8 cellular contexts compared by ENCODE assay signal in genomic region chrX:7132335-7133035, GRCh38. TPM values are rescaled to one million over a fixed set of nuclear protein-coding genes. Genes with fewer than 3 reads are reported as not detected.
DNase-seq lines count a peak whose midpoint lies in the region; ATAC-seq and TF ChIP-seq lines count a peak whose summit lies in the region.

No MANE protein-coding gene starts in this region.

- H3K14ac ChIP-seq in neuronal stem cell (ENCODE audit: low read length): no peak overlapping the region

- peak; percentile 51 for TF ChIP-seq CTCF in WI38 (IDR thresholded peaks at IDR 0.05; ENCODE audit: low read depth, low read length)

- peak overlapping the region; percentile 62 for H3K27ac ChIP-seq in KOPT-K1 (ENCODE audit: low read depth, low read length, poor library complexity, severe bottlenecking)
- no peak overlapping the region for H3K27ac ChIP-seq in neuronal stem cell (replicated peaks; ENCODE audit: low read length)

- no peak overlapping the region for H2AK5ac ChIP-seq in neuronal stem cell (ENCODE audit: low read depth, low read length)

- H3K4me2 ChIP-seq in neuronal stem cell (ENCODE audit: insufficient read depth, low read length, poor library complexity, severe bottlenecking): no peak overlapping the region

- H3K36me3 ChIP-seq in KOPT-K1 (ENCODE audit: insufficient read depth, low read length): peaks cover 21% of the 10 kb centered on the region
- no peaks in the 10 kb centered on the region for H3K36me3 ChIP-seq in neuronal stem cell (replicated peaks in 1 of 2; ENCODE audit: control insufficient read depth in 2 of 2, insufficient read depth in 2 of 2, low read length in 2 of 2)

- H4K8ac ChIP-seq in neuronal stem cell (ENCODE audit: low read depth, low read length): no peak overlapping the region

- peaks cover 4 to 15% of the 10 kb centered on the region in 2 donors for H3K4me1 ChIP-seq in neuronal stem cell (ENCODE audit: control insufficient read depth in 2 of 2, insufficient read depth in 1 of 2, low read depth in 1 of 2, low read length in 2 of 2)

- peaks cover 3% of the 10 kb centered on the region for H3K79me1 ChIP-seq in neuronal stem cell (ENCODE audit: low read depth, low read length)

- H3K23ac ChIP-seq in neuronal stem cell (ENCODE audit: low read depth, low read length, poor library complexity): no peak overlapping the region

- peak; percentile 42 for DNase-seq in NCI-H82 (lab: John Stamatoyannopoulos, UW)
- DNase-seq in NCI-H82 treated with DMSO at 0.1 percent for 48 hours (lab: John Stamatoyannopoulos, UW; ENCODE audit: unreplicated experiment): no peak
- DNase-seq in fibroblast of peridontal ligament (ENCODE audit: extremely low read depth): peak; percentile 66
- no peak for DNase-seq in neuronal stem cell (ENCODE audit: low spot score)
- no peak for DNase-seq in NCI-H1105 (lab: John Stamatoyannopoulos, UW)

- no peak overlapping the region for H4K91ac ChIP-seq in neuronal stem cell (ENCODE audit: low read depth, low read length, poor library complexity)

- H3K4me3 ChIP-seq in WI38 (ENCODE audit: low read depth, low read length) (no peak overlapping the region), neuronal stem cell (ENCODE audit: low read length in 2 of 2) (no peak overlapping the region)

- no peak overlapping the region for H2BK5ac ChIP-seq in neuronal stem cell (ENCODE audit: low read length)

- no peak overlapping the region for H3K4ac ChIP-seq in neuronal stem cell (ENCODE audit: low read length)

- H2BK12ac ChIP-seq in neuronal stem cell (ENCODE audit: low read length): no peak overlapping the region

- no peak overlapping the region for H2BK120ac ChIP-seq in neuronal stem cell (ENCODE audit: low read depth, low read length)

- peak overlapping the region; percentile 11 for H2AFZ ChIP-seq in neuronal stem cell (ENCODE audit: low read length)

- no CpG with 5 or more reads among the region's 3 CpGs for WGBS in neuronal stem cell (ENCODE audit: extremely low coverage in 2 of 2, insufficient read length in 2 of 2, insufficient replicate concordance in 1 of 2), 2 donors

- H2BK15ac ChIP-seq in neuronal stem cell (ENCODE audit: low read length): no peak overlapping the region

- no peak overlapping the region for H3K18ac ChIP-seq in neuronal stem cell (ENCODE audit: low read length)

- no peaks in the 10 kb centered on the region for H3K9me3 ChIP-seq in KOPT-K1 (ENCODE audit: insufficient read depth, low read length, poor library complexity, severe bottlenecking)
- H3K9me3 ChIP-seq in neuronal stem cell (replicated peaks in 1 of 2; ENCODE audit: control insufficient read depth in 2 of 2, insufficient read depth in 1 of 2, low read depth in 1 of 2, low read length in 2 of 2): no peaks in the 10 kb centered on the region

- peak; percentile 79 for ATAC-seq in GM21723 (IDR thresholded peaks at IDR 0.05; ENCODE audit: unreplicated experiment)

- no peaks in the 10 kb centered on the region for H3K27me3 ChIP-seq in neuronal stem cell (ENCODE audit: control insufficient read depth in 3 of 3, insufficient read depth in 3 of 3, low read depth in 1 of 3, low read length in 3 of 3)

- no peak overlapping the region for H3K9ac ChIP-seq in neuronal stem cell (ENCODE audit: low read depth, low read length, poor library complexity)

RNA-seq across cellular contexts. Expression of gene STS, which starts 15.0 kb away (rescaled TPM):
- 0.43 TPM for polyA plus RNA-seq in neuronal stem cell (2013, experiment 1 of 2)
- 0.46 TPM for polyA plus RNA-seq in neuronal stem cell (2013, experiment 2 of 2)

RNA-seq across cellular contexts. Expression of gene PUDP, which starts 15.5 kb away (rescaled TPM):
- polyA plus RNA-seq in neuronal stem cell (2013, experiment 1 of 2): 27.8 TPM
- polyA plus RNA-seq in neuronal stem cell (2013, experiment 2 of 2): 26.9 TPM

Comparison
In these comparisons a context has a peak if more than half of its experiments do, and no peak if none do; other contexts are left out.
1. DNase-seq: peak in NCI-H82 (single experiment) and fibroblast of peridontal ligament (single experiment); none in NCI-H82 treated with DMSO at 0.1 percent for 48 hours (single experiment), neuronal stem cell (single experiment) and NCI-H1105 (single experiment).